ENCODE assay signal across 8 cellular contexts in genomic region chrX:56219702-56220101, GRCh38. TPM values are rescaled to one million over a fixed set of nuclear protein-coding genes. Genes with fewer than 3 reads are reported as not detected.
DNase-seq lines count a peak whose midpoint lies in the region; ATAC-seq and TF ChIP-seq lines count a peak whose summit lies in the region.

No MANE protein-coding gene starts in this region.

- H3K36me3 ChIP-seq in thoracic aorta = no peaks in the 10 kb centered on the region
- no peaks in the 10 kb centered on the region for H3K36me3 ChIP-seq in mesenchymal stem cell (ENCODE audit: control insufficient read depth in 1 of 2, insufficient read depth in 2 of 2, low read depth in 1 of 2, low read length in 2 of 2)

- H3K9ac ChIP-seq in mesenchymal stem cell (ENCODE audit: low read length) = no peak overlapping the region

- H3K9me3 ChIP-seq in thoracic aorta (no peaks in the 10 kb centered on the region), mesenchymal stem cell (ENCODE audit: control insufficient read depth, low read length) (no peaks in the 10 kb centered on the region)

- H3K23ac ChIP-seq in mesenchymal stem cell (ENCODE audit: low read length in 2 of 2) = no peak overlapping the region

- no peaks in the 10 kb centered on the region for H3K27me3 ChIP-seq in thoracic aorta (replicated peaks; ENCODE audit: insufficient read depth)
- no peaks in the 10 kb centered on the region for H3K27me3 ChIP-seq in mesenchymal stem cell (ENCODE audit: control insufficient read depth in 1 of 2, insufficient read depth in 1 of 2, low read length in 2 of 2)

- TF ChIP-seq CTCF in fibroblast of mammary gland (conservative IDR thresholded peaks at IDR 0.05; ENCODE audit: control insufficient read depth, insufficient read depth, low read depth, low read length) = peak; percentile 33
- TF ChIP-seq CTCF in thoracic aorta (IDR thresholded peaks at IDR 0.05) = peak; percentile 14

- no peak overlapping the region for H3K4ac ChIP-seq in mesenchymal stem cell (ENCODE audit: low read depth in 1 of 2, low read length in 2 of 2)

- no peak overlapping the region for H3K14ac ChIP-seq in mesenchymal stem cell (ENCODE audit: low read length in 2 of 2)

- H3K18ac ChIP-seq in mesenchymal stem cell (ENCODE audit: low read depth in 1 of 2, low read length in 2 of 2) = no peak overlapping the region

- no peak overlapping the region for H4K91ac ChIP-seq in mesenchymal stem cell (ENCODE audit: low read length)

- H2BK5ac ChIP-seq in mesenchymal stem cell (ENCODE audit: low read depth, low read length, poor library complexity, severe bottlenecking) = no peak overlapping the region

- H3K4me3 ChIP-seq in fibroblast of mammary gland (ENCODE audit: control insufficient read depth, low read depth, low read length) = no peak overlapping the region
- no peak overlapping the region for H3K4me3 ChIP-seq in thoracic aorta
- no peak overlapping the region for H3K4me3 ChIP-seq in mesenchymal stem cell (ENCODE audit: insufficient read depth in 1 of 2, low read depth in 1 of 2, low read length in 2 of 2)

- no peak overlapping the region for H2BK120ac ChIP-seq in mesenchymal stem cell (ENCODE audit: low read depth, low read length)

- H2BK12ac ChIP-seq in mesenchymal stem cell (ENCODE audit: low read length in 2 of 2) = no peak overlapping the region

- no peaks in the 10 kb centered on the region for H3K79me1 ChIP-seq in mesenchymal stem cell (replicated peaks; ENCODE audit: low read length, poor library complexity, severe bottlenecking)

- H3K4me2 ChIP-seq in mesenchymal stem cell (ENCODE audit: low read length, poor library complexity, severe bottlenecking) = no peak overlapping the region

- H3K27ac ChIP-seq in thoracic aorta (no peak overlapping the region), mesenchymal stem cell (ENCODE audit: low read length, poor library complexity, severe bottlenecking) (no peak overlapping the region)

- H2AFZ ChIP-seq in mesenchymal stem cell (ENCODE audit: low read depth, low read length) = no peak overlapping the region

- no peak overlapping the region for H2BK15ac ChIP-seq in mesenchymal stem cell (ENCODE audit: low read depth, poor library complexity, severe bottlenecking)

- H2AK5ac ChIP-seq in mesenchymal stem cell (ENCODE audit: low read length, severe bottlenecking) = no peak overlapping the region

- DNase-seq in NCI-H2227 (lab: John Stamatoyannopoulos, UW; ENCODE audit: unreplicated experiment) = peak; percentile 9
- DNase-seq in NCI-H2227 treated with DMSO at 0.1 percent for 48 hours (lab: John Stamatoyannopoulos, UW) = no peak
- peak; percentile 4 for DNase-seq in NCI-H748 treated with DMSO at 0.1 percent for 48 hours (lab: John Stamatoyannopoulos, UW)
- DNase-seq in fibroblast of mammary gland (ENCODE audit: low read depth) = peak; percentile 33
- no peak for DNase-seq in thoracic aorta (ENCODE audit: low spot score)
- no peak for DNase-seq in mesenchymal stem cell
- DNase-seq in NCI-H524 (lab: John Stamatoyannopoulos, UW) = no peak

- ATAC-seq in thoracic aorta (ENCODE audit: insufficient number of reproducible peaks, low FRiP score, low read depth) (no peak), HG03520 (IDR thresholded peaks at IDR 0.05; ENCODE audit: unreplicated experiment) (no peak)

- no peak overlapping the region for H4K8ac ChIP-seq in mesenchymal stem cell (ENCODE audit: low read length)

- H3K4me1 ChIP-seq in thoracic aorta (ENCODE audit: control insufficient read depth in 1 of 2, low read depth in 2 of 2) (no peaks in the 10 kb centered on the region), mesenchymal stem cell (ENCODE audit: control insufficient read depth, insufficient read depth, low read depth, low read length) (no peaks in the 10 kb centered on the region)

- WGBS in mesenchymal stem cell = 55% methylated on average over 3 of the region's 4 CpGs

RNA-seq across cellular contexts. Expression of gene KLF8, which starts 12.5 kb away (rescaled TPM):
- total RNA-seq in thoracic aorta = 10 to 100 TPM; 16.4 to 17.2 TPM
- polyA plus RNA-seq in mesenchymal stem cell (2013, experiment 1 of 2) = 0.41 TPM
- polyA plus RNA-seq in mesenchymal stem cell (2013, experiment 2 of 2) = 0.41 TPM

Comparison
In these comparisons a context has a peak if more than half of its experiments do, and no peak if none do; other contexts are left out.
1. DNase-seq: peak in NCI-H2227 (single experiment), NCI-H748 treated with DMSO at 0.1 percent for 48 hours (single experiment) and fibroblast of mammary gland (single experiment); none in NCI-H2227 treated with DMSO at 0.1 percent for 48 hours (single experiment), thoracic aorta (single experiment), mesenchymal stem cell (single experiment) and NCI-H524 (0 of 2).